ENCODE assay signal across 20 cellular contexts in genomic region chr9:125246261-125246667, GRCh38.
"Had no signal": no experiment of that assay in that cellular context is flagged by ENCODE, and none has a peak within 500 bp of the region (broad histone marks: within the 10 kb centered on the region; RNA-seq: fewer than 3 reads in every experiment).

No MANE protein-coding gene starts in this region.

- H3K36me3 Mint-ChIP-seq: memory B cell, mesothelial cell of epicardium had no signal

- H3K4me3 ChIP-seq: gastrocnemius medialis, lung, psoas muscle, sigmoid colon, stomach, thyroid gland had no signal

- H3K27me3 Mint-ChIP-seq: effector memory CD8-positive, alpha-beta T cell; memory B cell had no signal

- ATAC-seq: effector memory CD8-positive, alpha-beta T cell; gastrocnemius medialis; left lobe of liver; naive thymus-derived CD4-positive, alpha-beta T cell; psoas muscle; right cardiac atrium; stimulated activated effector memory CD8-positive, alpha-beta T cell treated with anti-CD3 and anti-CD28 coated beads, Interleukin-12 subunit alpha, Interleukin-12 subunit beta, amount 100 ng/mL, for 72 hours had no signal

- DNase-seq: cortex of kidney; effector memory CD8-positive, alpha-beta T cell; gastrocnemius medialis; head of caudate nucleus; naive thymus-derived CD4-positive, alpha-beta T cell; nucleus accumbens; psoas muscle; right cardiac atrium; sigmoid colon; stimulated activated CD4-positive, alpha-beta T cell treated with anti-CD3 and anti-CD28 coated beads, Interleukin-2, amount 100 ng/mL, for 24 hours; stimulated activated CD4-positive, alpha-beta T cell treated with anti-CD3 and anti-CD28 coated beads, Interleukin-4, amount 100 ng/mL, for 24 hours; stimulated activated naive CD4-positive, alpha-beta T cell treated with Interleukin-2 at 50 U/mL for 16 hours; stomach; thyroid gland had no signal

- H3K4me1 Mint-ChIP-seq: nephron had no signal

- H3K27me3 ChIP-seq: gastrocnemius medialis, sigmoid colon, stomach, thyroid gland had no signal

- H3K4me3 Mint-ChIP-seq: effector memory CD8-positive, alpha-beta T cell; memory B cell; mesothelial cell of epicardium; naive thymus-derived CD4-positive, alpha-beta T cell; nephron; stimulated activated effector memory CD8-positive, alpha-beta T cell treated with anti-CD3 and anti-CD28 coated beads, Interleukin-12 subunit alpha, Interleukin-12 subunit beta, amount 100 ng/mL, for 72 hours had no signal

- H3K9me3 ChIP-seq: gastrocnemius medialis, psoas muscle, sigmoid colon, stomach, thyroid gland had no signal

- H3K36me3 ChIP-seq: gastrocnemius medialis, sigmoid colon, stomach, thyroid gland had no signal

- H3K27ac Mint-ChIP-seq: effector memory CD8-positive, alpha-beta T cell; memory B cell; mesothelial cell of epicardium; nephron; stimulated activated effector memory CD8-positive, alpha-beta T cell treated with anti-CD3 and anti-CD28 coated beads, Interleukin-12 subunit alpha, Interleukin-12 subunit beta, amount 100 ng/mL, for 72 hours had no signal

- H3K27ac ChIP-seq: gastrocnemius medialis, psoas muscle, sigmoid colon, stomach, thyroid gland had no signal

- H3K9me3 Mint-ChIP-seq: effector memory CD8-positive, alpha-beta T cell; memory B cell; mesothelial cell of epicardium; nephron; stimulated activated effector memory CD8-positive, alpha-beta T cell treated with anti-CD3 and anti-CD28 coated beads, Interleukin-12 subunit alpha, Interleukin-12 subunit beta, amount 100 ng/mL, for 72 hours had no signal
